ENCODE assay signal across 1 cellular context in genomic region chr1:179175011-179175934, GRCh38.
TF ChIP-seq lines count a peak whose summit lies in the region.

No MANE protein-coding gene starts in this region.

TF ChIP-seq in GM12878, 131 proteins besides CTCF, POLR2A, EP300 and RAD21 (continued from another document):
- TF ChIP-seq ZBTB4 (CRISPR knock-in tag; IDR thresholded peaks at IDR 0.05) (no peak), ZSCAN29 (IDR thresholded peaks at IDR 0.05) (no peak), ZBTB11 (CRISPR knock-in tag; IDR thresholded peaks at IDR 0.05) (no peak), SREBF2 (IDR thresholded peaks at IDR 0.05; ENCODE audit: low read length) (no peak), SMC3 (IDR thresholded peaks at IDR 0.05; ENCODE audit: borderline replicate concordance, low read length) (no peak)
- TF ChIP-seq, protein P1, sequence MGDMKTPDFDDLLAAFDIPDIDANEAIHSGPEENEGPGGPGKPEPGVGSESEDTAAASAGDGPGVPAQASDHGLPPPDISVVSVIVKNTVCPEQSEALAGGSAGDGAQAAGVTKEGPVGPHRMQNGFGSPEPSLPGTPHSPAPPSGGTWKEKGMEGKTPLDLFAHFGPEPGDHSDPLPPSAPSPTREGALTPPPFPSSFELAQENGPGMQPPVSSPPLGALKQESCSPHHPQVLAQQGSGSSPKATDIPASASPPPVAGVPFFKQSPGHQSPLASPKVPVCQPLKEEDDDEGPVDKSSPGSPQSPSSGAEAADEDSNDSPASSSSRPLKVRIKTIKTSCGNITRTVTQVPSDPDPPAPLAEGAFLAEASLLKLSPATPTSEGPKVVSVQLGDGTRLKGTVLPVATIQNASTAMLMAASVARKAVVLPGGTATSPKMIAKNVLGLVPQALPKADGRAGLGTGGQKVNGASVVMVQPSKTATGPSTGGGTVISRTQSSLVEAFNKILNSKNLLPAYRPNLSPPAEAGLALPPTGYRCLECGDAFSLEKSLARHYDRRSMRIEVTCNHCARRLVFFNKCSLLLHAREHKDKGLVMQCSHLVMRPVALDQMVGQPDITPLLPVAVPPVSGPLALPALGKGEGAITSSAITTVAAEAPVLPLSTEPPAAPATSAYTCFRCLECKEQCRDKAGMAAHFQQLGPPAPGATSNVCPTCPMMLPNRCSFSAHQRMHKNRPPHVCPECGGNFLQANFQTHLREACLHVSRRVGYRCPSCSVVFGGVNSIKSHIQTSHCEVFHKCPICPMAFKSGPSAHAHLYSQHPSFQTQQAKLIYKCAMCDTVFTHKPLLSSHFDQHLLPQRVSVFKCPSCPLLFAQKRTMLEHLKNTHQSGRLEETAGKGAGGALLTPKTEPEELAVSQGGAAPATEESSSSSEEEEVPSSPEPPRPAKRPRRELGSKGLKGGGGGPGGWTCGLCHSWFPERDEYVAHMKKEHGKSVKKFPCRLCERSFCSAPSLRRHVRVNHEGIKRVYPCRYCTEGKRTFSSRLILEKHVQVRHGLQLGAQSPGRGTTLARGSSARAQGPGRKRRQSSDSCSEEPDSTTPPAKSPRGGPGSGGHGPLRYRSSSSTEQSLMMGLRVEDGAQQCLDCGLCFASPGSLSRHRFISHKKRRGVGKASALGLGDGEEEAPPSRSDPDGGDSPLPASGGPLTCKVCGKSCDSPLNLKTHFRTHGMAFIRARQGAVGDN (IDR thresholded peaks at IDR 0.05): no peak
TF ChIP-seq in GM12878: peak in this region for 0.
